2 cellular contexts compared by ENCODE assay signal in the genomic region with DNA sequence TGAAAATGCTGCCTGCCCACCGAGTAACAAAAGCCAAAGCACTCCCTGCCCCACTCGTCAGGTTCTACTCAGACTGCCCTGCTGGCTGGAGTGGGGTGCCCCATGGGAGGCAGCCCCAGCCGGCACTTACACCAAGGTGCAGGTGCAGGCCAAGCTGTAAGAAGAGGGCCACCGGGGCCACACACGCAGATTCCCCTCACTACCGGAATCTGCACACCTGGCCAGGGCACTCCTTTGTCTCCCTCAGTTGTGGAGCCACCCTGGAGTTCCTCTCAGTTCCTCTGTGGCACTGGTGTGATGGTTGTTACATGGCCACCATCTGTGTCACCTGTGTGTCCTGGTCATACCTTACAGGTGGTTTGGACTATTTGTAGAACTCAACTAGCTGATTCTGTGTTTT.
TF ChIP-seq lines count a peak whose summit lies in the region.

No MANE protein-coding gene starts in this region.

TF ChIP-seq in GM23338, 12 proteins besides CTCF, POLR2A, EP300 and RAD21 (continued from another document):
- TF ChIP-seq CREB1 (CRISPR knock-in tag; IDR thresholded peaks at IDR 0.05; ENCODE audit: low read depth) (no peak), JUNB (IDR thresholded peaks at IDR 0.05; ENCODE audit: unreplicated experiment) (no peak), ZNF114 (CRISPR knock-in tag; IDR thresholded peaks at IDR 0.05) (no peak), EZH2 (IDR thresholded peaks at IDR 0.05; ENCODE audit: low read depth, unreplicated experiment) (no peak)

TF ChIP-seq in SK-N-SH, 30 proteins besides CTCF, POLR2A, EP300 and RAD21 (continued from another document):
- TF ChIP-seq, protein P1, sequence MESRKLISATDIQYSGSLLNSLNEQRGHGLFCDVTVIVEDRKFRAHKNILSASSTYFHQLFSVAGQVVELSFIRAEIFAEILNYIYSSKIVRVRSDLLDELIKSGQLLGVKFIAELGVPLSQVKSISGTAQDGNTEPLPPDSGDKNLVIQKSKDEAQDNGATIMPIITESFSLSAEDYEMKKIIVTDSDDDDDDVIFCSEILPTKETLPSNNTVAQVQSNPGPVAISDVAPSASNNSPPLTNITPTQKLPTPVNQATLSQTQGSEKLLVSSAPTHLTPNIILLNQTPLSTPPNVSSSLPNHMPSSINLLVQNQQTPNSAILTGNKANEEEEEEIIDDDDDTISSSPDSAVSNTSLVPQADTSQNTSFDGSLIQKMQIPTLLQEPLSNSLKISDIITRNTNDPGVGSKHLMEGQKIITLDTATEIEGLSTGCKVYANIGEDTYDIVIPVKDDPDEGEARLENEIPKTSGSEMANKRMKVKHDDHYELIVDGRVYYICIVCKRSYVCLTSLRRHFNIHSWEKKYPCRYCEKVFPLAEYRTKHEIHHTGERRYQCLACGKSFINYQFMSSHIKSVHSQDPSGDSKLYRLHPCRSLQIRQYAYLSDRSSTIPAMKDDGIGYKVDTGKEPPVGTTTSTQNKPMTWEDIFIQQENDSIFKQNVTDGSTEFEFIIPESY (IDR thresholded peaks at IDR 0.05; ENCODE audit: borderline replicate concordance, low read depth) = no peak
- TF ChIP-seq SMC3 (IDR thresholded peaks at IDR 0.05; ENCODE audit: low read depth, low read length) = no peak
- no peak for TF ChIP-seq TEAD4 (IDR thresholded peaks at IDR 0.05; ENCODE audit: borderline replicate concordance, insufficient read depth)
- TF ChIP-seq, protein P2, sequence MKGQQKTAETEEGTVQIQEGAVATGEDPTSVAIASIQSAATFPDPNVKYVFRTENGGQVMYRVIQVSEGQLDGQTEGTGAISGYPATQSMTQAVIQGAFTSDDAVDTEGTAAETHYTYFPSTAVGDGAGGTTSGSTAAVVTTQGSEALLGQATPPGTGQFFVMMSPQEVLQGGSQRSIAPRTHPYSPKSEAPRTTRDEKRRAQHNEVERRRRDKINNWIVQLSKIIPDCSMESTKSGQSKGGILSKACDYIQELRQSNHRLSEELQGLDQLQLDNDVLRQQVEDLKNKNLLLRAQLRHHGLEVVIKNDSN (IDR thresholded peaks at IDR 0.05; ENCODE audit: borderline replicate concordance, low read depth) = no peak
- TF ChIP-seq, protein P3, sequence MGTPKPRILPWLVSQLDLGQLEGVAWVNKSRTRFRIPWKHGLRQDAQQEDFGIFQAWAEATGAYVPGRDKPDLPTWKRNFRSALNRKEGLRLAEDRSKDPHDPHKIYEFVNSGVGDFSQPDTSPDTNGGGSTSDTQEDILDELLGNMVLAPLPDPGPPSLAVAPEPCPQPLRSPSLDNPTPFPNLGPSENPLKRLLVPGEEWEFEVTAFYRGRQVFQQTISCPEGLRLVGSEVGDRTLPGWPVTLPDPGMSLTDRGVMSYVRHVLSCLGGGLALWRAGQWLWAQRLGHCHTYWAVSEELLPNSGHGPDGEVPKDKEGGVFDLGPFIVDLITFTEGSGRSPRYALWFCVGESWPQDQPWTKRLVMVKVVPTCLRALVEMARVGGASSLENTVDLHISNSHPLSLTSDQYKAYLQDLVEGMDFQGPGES (IDR thresholded peaks at IDR 0.05; ENCODE audit: low read depth, low read length) = no peak
- TF ChIP-seq NRF1 (IDR thresholded peaks at IDR 0.05; ENCODE audit: low read depth, low read length) = no peak
- TF ChIP-seq MXI1 (IDR thresholded peaks at IDR 0.05; ENCODE audit: low read depth, low read length) = no peak
- TF ChIP-seq TCF12 (IDR thresholded peaks at IDR 0.05) = no peak
- no peak for TF ChIP-seq POLR2AphosphoS5 (IDR thresholded peaks at IDR 0.05; ENCODE audit: low read depth, low read length)
- TF ChIP-seq FOXJ3 (CRISPR knock-in tag; IDR thresholded peaks at IDR 0.05) = no peak
- TF ChIP-seq, protein P4, sequence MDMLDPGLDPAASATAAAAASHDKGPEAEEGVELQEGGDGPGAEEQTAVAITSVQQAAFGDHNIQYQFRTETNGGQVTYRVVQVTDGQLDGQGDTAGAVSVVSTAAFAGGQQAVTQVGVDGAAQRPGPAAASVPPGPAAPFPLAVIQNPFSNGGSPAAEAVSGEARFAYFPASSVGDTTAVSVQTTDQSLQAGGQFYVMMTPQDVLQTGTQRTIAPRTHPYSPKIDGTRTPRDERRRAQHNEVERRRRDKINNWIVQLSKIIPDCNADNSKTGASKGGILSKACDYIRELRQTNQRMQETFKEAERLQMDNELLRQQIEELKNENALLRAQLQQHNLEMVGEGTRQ (IDR thresholded peaks at IDR 0.05; ENCODE audit: borderline replicate concordance, low read depth, low read length) = no peak
- TF ChIP-seq RXRA (IDR thresholded peaks at IDR 0.05; ENCODE audit: borderline replicate concordance, low read depth) = no peak
- no peak for TF ChIP-seq SIN3A (IDR thresholded peaks at IDR 0.05; ENCODE audit: borderline replicate concordance, low read depth, low read length)
- no peak for TF ChIP-seq GABPA (IDR thresholded peaks at IDR 0.05; ENCODE audit: low read depth)
- TF ChIP-seq, protein P5, sequence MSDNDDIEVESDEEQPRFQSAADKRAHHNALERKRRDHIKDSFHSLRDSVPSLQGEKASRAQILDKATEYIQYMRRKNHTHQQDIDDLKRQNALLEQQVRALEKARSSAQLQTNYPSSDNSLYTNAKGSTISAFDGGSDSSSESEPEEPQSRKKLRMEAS (IDR thresholded peaks at IDR 0.05; ENCODE audit: low read depth) = no peak
- TF ChIP-seq ELF1 (IDR thresholded peaks at IDR 0.05) = no peak
- TF ChIP-seq MEF2A (IDR thresholded peaks at IDR 0.05; ENCODE audit: borderline replicate concordance, low read depth) = no peak
